Comparison of ENCODE assay signal across 17 cellular contexts in genomic region chr11:30991802-30992512, GRCh38.
A peak's percentile ranks its signal among the peaks of the same experiment; 100 is the strongest.
DNase-seq lines count a peak whose midpoint lies in the region; ATAC-seq, FAIRE-seq and TF ChIP-seq lines count a peak whose summit lies in the region.
"Had no signal": no experiment of that assay in that cellular context is flagged by ENCODE, and none has a peak within 500 bp of the region (broad histone marks: within the 10 kb centered on the region; RNA-seq: fewer than 3 reads in every experiment).

No MANE protein-coding gene starts in this region.

- TF ChIP-seq CTCF in Caco-2 (IDR thresholded peaks at IDR 0.05; ENCODE audit: insufficient read depth in 1 of 2, low read depth in 1 of 2, low read length in 1 of 2, severe bottlenecking in 1 of 2, unreplicated experiment in 1 of 2): no peak
- TF ChIP-seq CTCF in GM12878 (IDR thresholded peaks at IDR 0.05 in 2 of 3, conservative IDR thresholded peaks at IDR 0.05 in 1 of 3; ENCODE audit: control insufficient read depth in 2 of 3, extremely low read depth in 1 of 3, insufficient read depth in 1 of 3, low read depth in 3 of 3, low read length in 3 of 3): no peak
- no peak for TF ChIP-seq CTCF in nephron (IDR thresholded peaks at IDR 0.05; ENCODE audit: unreplicated experiment in 3 of 3)
- TF ChIP-seq CTCF in esophagus squamous epithelium (IDR thresholded peaks at IDR 0.05): no peak

- H3K9me3 ChIP-seq in Caco-2: no peaks in the 10 kb centered on the region
- H3K9me3 ChIP-seq in GM12878 (replicated peaks; ENCODE audit: control insufficient read depth, insufficient read depth, low read length): no peaks in the 10 kb centered on the region
- H3K9me3 ChIP-seq in esophagus squamous epithelium: no peaks in the 10 kb centered on the region
- H3K9me3 ChIP-seq: Peyer's patch had no signal

- no peaks in the 10 kb centered on the region for H3K27me3 Mint-ChIP-seq in Caco-2 (ENCODE audit: insufficient read depth, unreplicated experiment)
- no peaks in the 10 kb centered on the region for H3K27me3 Mint-ChIP-seq in nephron (ENCODE audit: low read depth)

- H3K36me3 ChIP-seq in Caco-2 (ENCODE audit: control insufficient read depth, insufficient read depth, low read length) (no peaks in the 10 kb centered on the region), GM12878 (ENCODE audit: control insufficient read depth in 2 of 2, insufficient read depth in 2 of 2, low read length in 1 of 2) (no peaks in the 10 kb centered on the region), esophagus squamous epithelium (no peaks in the 10 kb centered on the region)
- H3K36me3 ChIP-seq: Peyer's patch had no signal

- H2AFZ ChIP-seq in GM12878 (ENCODE audit: control insufficient read depth, low read depth, low read length): peak overlapping the region; percentile 9; the same call in 1 of the 2 replicates

- ATAC-seq in HG02798 (IDR thresholded peaks at IDR 0.05; ENCODE audit: poor library complexity, unreplicated experiment) (peak; percentile 20), GM12878 (peak; percentile 52)
- ATAC-seq: SK-N-SH treated with all-trans-retinoic acid at 6 μM for 48 hours had no signal

- H3K79me2 ChIP-seq in GM12878 (ENCODE audit: control insufficient read depth, insufficient read depth, low read length): no peaks in the 10 kb centered on the region

- TF ChIP-seq POLR2A in GM12878 (IDR thresholded peaks at IDR 0.05; ENCODE audit: low read depth, low read length) (no peak), esophagus squamous epithelium (IDR thresholded peaks at IDR 0.05) (no peak)

- H3K27me3 ChIP-seq in Caco-2 (replicated peaks; ENCODE audit: control insufficient read depth, insufficient read depth, low read length): no peaks in the 10 kb centered on the region
- H3K27me3 ChIP-seq in GM12878 (replicated peaks in 1 of 2; ENCODE audit: control insufficient read depth in 2 of 2, insufficient read depth in 2 of 2, low read length in 1 of 2): no peaks in the 10 kb centered on the region
- no peaks in the 10 kb centered on the region for H3K27me3 ChIP-seq in esophagus squamous epithelium
- H3K27me3 ChIP-seq: Peyer's patch had no signal

- H3K36me3 Mint-ChIP-seq in Caco-2 (ENCODE audit: insufficient read depth, unreplicated experiment) (no peaks in the 10 kb centered on the region), nephron (ENCODE audit: low read depth) (no peaks in the 10 kb centered on the region)
- H3K36me3 Mint-ChIP-seq: CD14-positive monocyte had no signal

- no peak overlapping the region for H3K27ac Mint-ChIP-seq in Caco-2 (ENCODE audit: unreplicated experiment)
- peak overlapping the region in 2 of 3 experiments; percentile 39 to 76 for H3K27ac Mint-ChIP-seq in nephron
- H3K27ac Mint-ChIP-seq: CD14-positive monocyte had no signal

- no peaks in the 10 kb centered on the region for H3K9me3 Mint-ChIP-seq in Caco-2 (ENCODE audit: unreplicated experiment)
- no peaks in the 10 kb centered on the region for H3K9me3 Mint-ChIP-seq in nephron

- DNase-seq in Caco-2 (no peak), GM12878 (ENCODE audit: low read depth, low spot score) (no peak), GM03348 (ENCODE audit: low spot score) (no peak), esophagus squamous epithelium (lab: John Stamatoyannopoulos, UW) (no peak), MV-4-11 (lab: John Stamatoyannopoulos, UW) (no peak)
- DNase-seq in stimulated activated CD4-positive, alpha-beta T cell treated with anti-CD3 and anti-CD28 coated beads, Interleukin-12 subunit alpha, Interleukin-12 subunit beta, amount 100 ng/mL, for 4 hours: no peak
- DNase-seq: KG1, NCI-H1694 treated with DMSO at 0.1 percent for 48 hours, NCI-H345, NCI-H748 treated with DMSO at 0.1 percent for 48 hours, Peyer's patch, SHP77 had no signal

- CTCF ChIA-PET in Caco-2 (lab: Charles Lee): no interaction called here
- CTCF ChIA-PET in GM12878 (lab: Yijun Ruan, JAX): interaction anchor here (0.9 kb wide), 2 partner anchors 10 to 32 kb away, joined by 3 read pairs; no protein-coding TSS in a partner anchor

- H3K4me1 ChIP-seq in Caco-2: peaks cover 19% of the 10 kb centered on the region
- H3K4me1 ChIP-seq in GM12878 (ENCODE audit: control insufficient read depth, insufficient read depth, low read length): no peaks in the 10 kb centered on the region
- H3K4me1 ChIP-seq in esophagus squamous epithelium: no peaks in the 10 kb centered on the region
- H3K4me1 ChIP-seq: Peyer's patch had no signal

- TF ChIP-seq EP300 in GM12878 (IDR thresholded peaks at IDR 0.05; ENCODE audit: borderline replicate concordance in 1 of 2, control insufficient read depth in 1 of 2, low read depth in 2 of 2, low read length in 2 of 2): no peak

- H3K9ac ChIP-seq in GM12878 (ENCODE audit: control insufficient read depth, insufficient read depth, low read length): no peak overlapping the region

- BruUV-seq in Caco-2 (replicated peaks; lab: Mats Ljungman, UMichigan) (no TSS peak), GM12878 (replicated peaks; lab: Mats Ljungman, UMichigan) (no TSS peak)

- RAD21 ChIA-PET in GM12878 (lab: Charles Lee; ENCODE audit: unreplicated experiment): no interaction called here

- H3K27ac ChIP-seq in GM12878 (ENCODE audit: control insufficient read depth, insufficient read depth): no peak overlapping the region
- no peak overlapping the region for H3K27ac ChIP-seq in esophagus squamous epithelium
- H3K27ac ChIP-seq: Peyer's patch had no signal

- H3K4me1 Mint-ChIP-seq in Caco-2 (ENCODE audit: low read depth, unreplicated experiment) (no peaks in the 10 kb centered on the region), nephron (no peaks in the 10 kb centered on the region)
- H3K4me1 Mint-ChIP-seq: CD14-positive monocyte had no signal

- 76% methylated on average over 2 of the region's 2 CpGs for WGBS in GM12878 (ENCODE audit: insufficient coverage, insufficient replicate concordance, low lambda C conversion rate, missing lambda C conversion rate)
- WGBS in esophagus squamous epithelium, 2 donors: 69 to 75% methylated on average over 2 of the region's 2 CpGs

- no peaks in the 10 kb centered on the region for H4K20me1 ChIP-seq in GM12878 (ENCODE audit: control insufficient read depth, insufficient read depth)

- H3K4me3 ChIP-seq in Caco-2 (ENCODE audit: low read depth, low read length) (no peak overlapping the region), GM12878 (no peak overlapping the region), esophagus squamous epithelium (no peak overlapping the region)
- H3K4me3 ChIP-seq: Peyer's patch had no signal

- TF ChIP-seq RAD21 in GM12878 (IDR thresholded peaks at IDR 0.05; ENCODE audit: insufficient read depth, low read depth, low read length): no peak

- SMC1A ChIA-PET in GM12878 (lab: Charles Lee; ENCODE audit: uncharacterized antibody, unreplicated experiment): interaction anchor here (1.0 kb wide), 1 partner anchor 31 kb away, joined by 4 read pairs; no protein-coding TSS in a partner anchor

- intact Hi-C loops in Caco-2 (cut with micrococcal nuclease; ENCODE audit: unreplicated experiment) (no loop called here), GM12878 (cut with micrococcal nuclease; ENCODE audit: unreplicated experiment) (loop anchor here (5.0 kb wide), 1 partner anchor 50 kb away; no protein-coding TSS in a partner anchor), esophagus squamous epithelium (cut with DNase I) (no loop called here)

- in situ Hi-C loops in GM12878 (cut with MboI): no loop called here

- POLR2A ChIA-PET in Caco-2 (lab: Charles Lee): no interaction called here
- POLR2A ChIA-PET in GM12878 (lab: Charles Lee): no interaction called here

- no peak for FAIRE-seq in GM12878 (lab: Jason Lieb, UNC)
- FAIRE-seq: G401.6 had no signal

- H3K4me3 Mint-ChIP-seq in Caco-2 (ENCODE audit: unreplicated experiment) (peak overlapping the region; percentile 32), nephron (no peak overlapping the region)
- H3K4me3 Mint-ChIP-seq: CD14-positive monocyte had no signal

- H3K4me2 ChIP-seq in GM12878 (ENCODE audit: control insufficient read depth, insufficient read depth): no peak overlapping the region

TF ChIP-seq in GM12878, 131 proteins besides CTCF, POLR2A, EP300 and RAD21 (continues in another document):
- TF ChIP-seq ZNF687 (IDR thresholded peaks at IDR 0.05): no peak
